Comparison of ENCODE assay signal across 15 cellular contexts in the genomic region with DNA sequence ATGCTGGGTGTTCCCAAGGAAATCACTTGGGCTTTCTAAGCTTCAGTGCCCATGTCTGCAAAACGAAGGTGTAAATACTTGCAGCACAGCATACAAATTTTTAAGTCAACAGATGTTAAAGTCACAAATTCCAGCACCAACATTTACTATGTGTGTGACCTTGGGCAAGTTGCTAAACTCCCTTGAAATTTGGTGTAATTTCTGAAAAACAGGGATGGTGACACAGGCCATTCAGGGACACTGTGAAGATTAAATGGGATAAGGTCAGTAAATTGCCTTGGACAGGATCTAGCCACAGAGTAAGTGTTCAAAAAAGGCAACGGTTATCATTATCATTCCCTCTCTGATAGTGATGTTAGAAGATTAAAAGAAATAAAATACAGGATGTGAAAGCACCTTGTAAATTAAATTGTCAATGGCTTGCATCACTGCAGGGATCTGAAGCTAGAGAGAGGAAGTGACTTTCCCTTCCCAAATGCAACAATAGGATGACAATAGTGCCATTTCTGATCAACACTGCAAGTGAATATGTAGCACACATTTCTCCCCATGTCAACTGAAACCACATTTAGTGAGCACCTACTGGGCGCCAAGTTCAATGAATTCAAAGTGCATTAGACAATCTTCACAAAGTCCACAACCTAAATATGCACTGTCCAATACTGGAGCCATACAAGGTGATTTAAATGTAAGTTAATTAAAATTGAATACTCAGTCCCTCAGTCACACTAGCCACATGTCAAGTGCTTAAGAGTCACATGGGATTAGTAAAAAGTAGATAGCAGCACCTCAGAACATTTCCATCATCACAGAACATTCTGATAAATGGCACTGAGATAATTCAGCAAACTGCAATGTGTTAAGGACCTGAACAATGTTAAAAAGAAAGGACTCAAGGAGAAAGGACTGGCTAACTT.
DNase-seq lines count a peak whose midpoint lies in the region; ATAC-seq and TF ChIP-seq lines count a peak whose summit lies in the region.
"Had no signal": no experiment of that assay in that cellular context is flagged by ENCODE, and none has a peak within 500 bp of the region (broad histone marks: within the 10 kb centered on the region; RNA-seq: fewer than 3 reads in every experiment).

No MANE protein-coding gene starts in this region.

- H3K27me3 Mint-ChIP-seq in activated T-cell treated with anti-CD3 and anti-CD28 coated beads, Interleukin-2, amount 50 U/mL, for 72 hours (ENCODE audit: low read depth): no peaks in the 10 kb centered on the region
- no peaks in the 10 kb centered on the region for H3K27me3 Mint-ChIP-seq in naive thymus-derived CD8-positive, alpha-beta T cell
- H3K27me3 Mint-ChIP-seq: IgD-negative memory B cell had no signal

- H3K9me3 Mint-ChIP-seq in activated T-cell treated with anti-CD3 and anti-CD28 coated beads, Interleukin-2, amount 50 U/mL, for 72 hours: no peaks in the 10 kb centered on the region
- no peaks in the 10 kb centered on the region for H3K9me3 Mint-ChIP-seq in stimulated activated effector memory CD8-positive, alpha-beta T cell treated with anti-CD3 and anti-CD28 coated beads, Interleukin-12 subunit alpha, Interleukin-12 subunit beta, amount 100 ng/mL, for 72 hours
- no peaks in the 10 kb centered on the region for H3K9me3 Mint-ChIP-seq in naive thymus-derived CD8-positive, alpha-beta T cell
- H3K9me3 Mint-ChIP-seq: IgD-negative memory B cell had no signal

- no peak for TF ChIP-seq EP300 in tibial nerve (IDR thresholded peaks at IDR 0.05)

- peaks cover 24% of the 10 kb centered on the region for H3K4me1 ChIP-seq in ectodermal cell (ENCODE audit: control insufficient read depth, insufficient read depth, low read length)
- peaks cover 0 to 11% (median 0%) of the 10 kb centered on the region in 4 donors for H3K4me1 ChIP-seq in tibial nerve
- H3K4me1 ChIP-seq: body of pancreas had no signal

- POLR2A ChIA-PET in naive thymus-derived CD8-positive, alpha-beta T cell (lab: Charles Lee): no interaction called here

- no peak for DNase-seq in activated T-cell treated with anti-CD3 and anti-CD28 coated beads, Interleukin-2, amount 50 U/mL, for 72 hours
- DNase-seq in activated T-cell treated with anti-CD3 and anti-CD28 coated beads for 4 hours: no peak
- peak; percentile 41 for DNase-seq in NCI-H82 treated with DMSO at 0.1 percent for 48 hours (lab: John Stamatoyannopoulos, UW; ENCODE audit: unreplicated experiment)
- DNase-seq in stimulated activated effector memory CD8-positive, alpha-beta T cell treated with anti-CD3 and anti-CD28 coated beads, Interleukin-12 subunit alpha, Interleukin-12 subunit beta, amount 100 ng/mL, for 72 hours (ENCODE audit: low spot score in 2 of 2): no peak
- no peak for DNase-seq in naive thymus-derived CD8-positive, alpha-beta T cell
- DNase-seq in occipital lobe (lab: John Stamatoyannopoulos, UW): no peak
- DNase-seq in tibial nerve (ENCODE audit: low spot score in 2 of 2): no peak
- DNase-seq: activated CD4-positive, CD25-positive, alpha-beta regulatory T cell; body of pancreas; foreskin melanocyte; NCI-H1436; small intestine; SW 1271 had no signal

- H3K27ac ChIP-seq in ectodermal cell (ENCODE audit: insufficient read depth, low read depth, low read length, poor library complexity, severe bottlenecking): peak overlapping the region; percentile 80
- no peak overlapping the region for H3K27ac ChIP-seq in tibial nerve
- H3K27ac ChIP-seq: body of pancreas had no signal

- no peak for TF ChIP-seq CTCF in tibial nerve (IDR thresholded peaks at IDR 0.05)

- no peaks in the 10 kb centered on the region for H3K36me3 ChIP-seq in ectodermal cell (ENCODE audit: control insufficient read depth, insufficient read depth, low read length)
- H3K36me3 ChIP-seq in tibial nerve: peaks cover 0 to 3% (median 0%) of the 10 kb centered on the region in 3 donors

- H3K4me3 Mint-ChIP-seq in activated T-cell treated with anti-CD3 and anti-CD28 coated beads, Interleukin-2, amount 50 U/mL, for 72 hours: peak overlapping the region; percentile 44 to 71
- H3K4me3 Mint-ChIP-seq in stimulated activated effector memory CD8-positive, alpha-beta T cell treated with anti-CD3 and anti-CD28 coated beads, Interleukin-12 subunit alpha, Interleukin-12 subunit beta, amount 100 ng/mL, for 72 hours: no peak overlapping the region
- H3K4me3 Mint-ChIP-seq in naive thymus-derived CD8-positive, alpha-beta T cell: no peak overlapping the region
- H3K4me3 Mint-ChIP-seq: IgD-negative memory B cell had no signal

- 85 to 86% methylated on average over 3 of the region's 3 CpGs for WGBS in ectodermal cell, 2 experiments
- WGBS in tibial nerve, 2 donors: 76 to 82% methylated on average over 3 of the region's 3 CpGs

- H3K27ac Mint-ChIP-seq in activated T-cell treated with anti-CD3 and anti-CD28 coated beads, Interleukin-2, amount 50 U/mL, for 72 hours: peak overlapping the region; percentile 88
- peak overlapping the region; percentile 22 for H3K27ac Mint-ChIP-seq in stimulated activated effector memory CD8-positive, alpha-beta T cell treated with anti-CD3 and anti-CD28 coated beads, Interleukin-12 subunit alpha, Interleukin-12 subunit beta, amount 100 ng/mL, for 72 hours
- peak overlapping the region in 3 of 10 donors; percentile 21 to 29 (median 29) for H3K27ac Mint-ChIP-seq in naive thymus-derived CD8-positive, alpha-beta T cell

- H3K4me3 ChIP-seq in ectodermal cell (ENCODE audit: insufficient read depth, low read depth, low read length) (no peak overlapping the region), tibial nerve (no peak overlapping the region)
- H3K4me3 ChIP-seq: body of pancreas had no signal

- ATAC-seq in activated T-cell treated with anti-CD3 and anti-CD28 coated beads, Interleukin-2, amount 50 U/mL, for 72 hours (replicated peaks in 1 of 2): peak; percentile 39 to 42
- ATAC-seq in stimulated activated effector memory CD8-positive, alpha-beta T cell treated with anti-CD3 and anti-CD28 coated beads, Interleukin-12 subunit alpha, Interleukin-12 subunit beta, amount 100 ng/mL, for 72 hours: peak; percentile 20
- no peak for ATAC-seq in naive thymus-derived CD8-positive, alpha-beta T cell
- ATAC-seq: body of pancreas had no signal

- no peaks in the 10 kb centered on the region for H3K9me3 ChIP-seq in ectodermal cell (ENCODE audit: control insufficient read depth, low read length)
- no peaks in the 10 kb centered on the region for H3K9me3 ChIP-seq in tibial nerve
- H3K9me3 ChIP-seq: body of pancreas had no signal

- peaks cover 55% of the 10 kb centered on the region for H3K4me1 Mint-ChIP-seq in activated T-cell treated with anti-CD3 and anti-CD28 coated beads, Interleukin-2, amount 50 U/mL, for 72 hours (ENCODE audit: low read depth)
- H3K4me1 Mint-ChIP-seq in stimulated activated effector memory CD8-positive, alpha-beta T cell treated with anti-CD3 and anti-CD28 coated beads, Interleukin-12 subunit alpha, Interleukin-12 subunit beta, amount 100 ng/mL, for 72 hours: peaks cover 48% of the 10 kb centered on the region
- peaks cover 20 to 49% (median 36%) of the 10 kb centered on the region in 4 donors for H3K4me1 Mint-ChIP-seq in naive thymus-derived CD8-positive, alpha-beta T cell

- TF ChIP-seq POLR2A in tibial nerve (IDR thresholded peaks at IDR 0.05): no peak

- no peaks in the 10 kb centered on the region for H3K27me3 ChIP-seq in ectodermal cell (ENCODE audit: control insufficient read depth, insufficient read depth, low read length, poor library complexity, severe bottlenecking)
- H3K27me3 ChIP-seq in tibial nerve: no peaks in the 10 kb centered on the region
- H3K27me3 ChIP-seq: body of pancreas had no signal

- H3K36me3 Mint-ChIP-seq in activated T-cell treated with anti-CD3 and anti-CD28 coated beads, Interleukin-2, amount 50 U/mL, for 72 hours (ENCODE audit: insufficient read depth in 2 of 2): peaks cover 2 to 21% of the 10 kb centered on the region in 2 donors
- H3K36me3 Mint-ChIP-seq in stimulated activated effector memory CD8-positive, alpha-beta T cell treated with anti-CD3 and anti-CD28 coated beads, Interleukin-12 subunit alpha, Interleukin-12 subunit beta, amount 100 ng/mL, for 72 hours: peaks cover 38% of the 10 kb centered on the region
- H3K36me3 Mint-ChIP-seq in naive thymus-derived CD8-positive, alpha-beta T cell: peaks cover 0 to 58% (median 15%) of the 10 kb centered on the region in 3 donors

Comparison
In these comparisons a context has a peak if more than half of its experiments do, and no peak if none do; other contexts are left out.
1. ATAC-seq: peak in activated T-cell treated with anti-CD3 and anti-CD28 coated beads, Interleukin-2, amount 50 U/mL, for 72 hours (2 of 2) and stimulated activated effector memory CD8-positive, alpha-beta T cell treated with anti-CD3 and anti-CD28 coated beads, Interleukin-12 subunit alpha, Interleukin-12 subunit beta, amount 100 ng/mL, for 72 hours (single experiment); none in naive thymus-derived CD8-positive, alpha-beta T cell (0 of 2).
2. H3K4me3 Mint-ChIP-seq: peak in activated T-cell treated with anti-CD3 and anti-CD28 coated beads, Interleukin-2, amount 50 U/mL, for 72 hours (2 of 2); none in stimulated activated effector memory CD8-positive, alpha-beta T cell treated with anti-CD3 and anti-CD28 coated beads, Interleukin-12 subunit alpha, Interleukin-12 subunit beta, amount 100 ng/mL, for 72 hours (single experiment) and naive thymus-derived CD8-positive, alpha-beta T cell (0 of 10).